9 cellular contexts compared by ENCODE assay signal in the genomic region with DNA sequence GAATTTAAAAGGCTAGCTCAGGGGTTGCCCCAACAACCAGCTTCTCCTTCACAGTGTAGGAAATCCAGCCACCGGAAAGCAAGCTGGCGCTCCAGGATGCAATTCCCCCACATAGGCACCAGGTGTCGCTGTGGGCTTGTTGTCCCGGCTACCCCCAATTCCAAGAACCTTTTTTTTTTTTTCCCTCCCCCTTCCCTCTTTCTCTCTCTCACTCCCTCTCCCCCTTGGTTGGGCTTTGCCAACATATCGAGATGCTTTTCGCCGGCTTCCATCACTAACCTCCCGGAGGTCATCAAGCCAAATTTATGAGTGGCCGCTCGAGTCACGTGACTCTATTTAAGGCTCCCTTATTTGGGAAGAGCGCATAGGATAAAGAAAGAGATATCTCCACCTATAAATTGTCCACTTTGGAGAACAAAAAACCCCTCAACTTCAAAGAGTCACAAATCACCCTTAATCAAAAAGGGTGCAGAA. TPM values are rescaled to one million over a fixed set of nuclear protein-coding genes. Genes with fewer than 3 reads are reported as not detected.
DNase-seq lines count a peak whose midpoint lies in the region; ATAC-seq, FAIRE-seq and TF ChIP-seq lines count a peak whose summit lies in the region.
"Had no signal": no experiment of that assay in that cellular context is flagged by ENCODE, and none has a peak within 500 bp of the region (broad histone marks: within the 10 kb centered on the region; RNA-seq: fewer than 3 reads in every experiment).

TSS of gene HOXC5 (plus strand) at position 424 of the 474 bp plus-strand sequence. CDS start 73 bp downstream, outside the sequence.

- CTCF ChIA-PET in GM10248 (lab: Yijun Ruan, JAX): interaction anchor here (0.6 to 10.1 kb wide), 45 partner anchors 9 to 346 kb away, joined by 3 to 214 read pairs (median 5); partner anchors contain the start of genes HOXC10, HOXC4, HOXC8 and SMUG1
- CTCF ChIA-PET in K562 (lab: Yijun Ruan, JAX; ENCODE audit: low intra/inter-chr PET ratio): interaction anchor here (0.5 to 2.6 kb wide), 14 partner anchors 27 to 477 kb away, joined by 3 to 36 read pairs (median 5); no protein-coding TSS in a partner anchor

- no peaks in the 10 kb centered on the region for H3K79me2 ChIP-seq in K562 (ENCODE audit: control insufficient read depth, insufficient read depth, low read length)

- H3K9me1 ChIP-seq in K562 (ENCODE audit: control insufficient read depth, insufficient read depth, low read length): no peaks in the 10 kb centered on the region

- H3K27ac ChIP-seq in K562 (ENCODE audit: extremely low read depth, low read depth, low read length): no peak within 1 kb of the TSS

- no TSS peak for BruUV-seq in K562 (replicated peaks; lab: Mats Ljungman, UMichigan)

- 25% methylated on average over 12 of the region's 12 CpGs for whole genome bisulfite sequencing in K562 (ENCODE audit: insufficient coverage, low coverage, missing lambda C conversion rate)

- H3K9ac ChIP-seq in K562 (ENCODE audit: insufficient read depth in 1 of 2, low read depth in 2 of 2, low read length in 2 of 2): no peak within 1 kb of the TSS

- H3K36me3 ChIP-seq in K562 (ENCODE audit: control insufficient read depth, insufficient read depth, low read length): peaks cover 2% of the 10 kb centered on the region; the same call in 1 of the 3 replicates

- peak; percentile 97 for FAIRE-seq in K562 (lab: Jason Lieb, UNC)

- H3K27ac Mint-ChIP-seq in T-helper 17 cell: peak within 1 kb of the TSS; percentile 63

- peak; percentile 80 to 89 for TF ChIP-seq RAD21 in K562 (CRISPR knock-in tag; conservative IDR thresholded peaks at IDR 0.05 in 1 of 2, IDR thresholded peaks at IDR 0.05 in 1 of 2)

- no peak within 1 kb of the TSS for H3K4me2 ChIP-seq in K562 (ENCODE audit: insufficient read depth, low read length)

- H3K27me3 ChIP-seq in K562 (ENCODE audit: control insufficient read depth in 2 of 2, insufficient read depth in 2 of 2, low read length in 2 of 2): no peaks in the 10 kb centered on the region

- TF ChIP-seq POLR2A in K562 (conservative IDR thresholded peaks at IDR 0.05): no peak

- ATAC-seq in T-helper 17 cell (peak; percentile 45), K562 (peak; percentile 70), GM21381 (IDR thresholded peaks at IDR 0.05; ENCODE audit: unreplicated experiment) (no peak), HG02571 (IDR thresholded peaks at IDR 0.05; ENCODE audit: unreplicated experiment) (no peak)

- H3K27me3 Mint-ChIP-seq in T-helper 17 cell: peaks cover 90% of the 10 kb centered on the region

- peaks cover 0 to 28% of the 10 kb centered on the region in 2 experiments; a peak in 2 of 5 replicates for H3K4me1 ChIP-seq in K562 (replicated peaks in 1 of 2; ENCODE audit: control insufficient read depth in 2 of 2, insufficient read depth in 2 of 2, low read length in 2 of 2)

- peaks cover 15% of the 10 kb centered on the region for H3K4me1 Mint-ChIP-seq in T-helper 17 cell

- peak within 1 kb of the TSS; percentile 79 for H3K4me3 Mint-ChIP-seq in T-helper 17 cell

- DNase-seq in GM10248 (ENCODE audit: extremely low spot score): peak; percentile 86
- peak; percentile 85 for DNase-seq in NCI-H1092 (lab: John Stamatoyannopoulos, UW)
- DNase-seq in T-helper 17 cell: peak in 1 of 3 donors; percentile 40
- DNase-seq in K562 (ENCODE audit: extremely low read depth in 1 of 4, low spot score in 3 of 4): peak; percentile 82 to 86 (median 84)
- DNase-seq in iris pigment epithelial cell (ENCODE audit: low read depth): peak; percentile 64
- peak in 3 of 4 experiments; percentile 34 to 52 (median 36) for DNase-seq in stimulated activated CD4-positive, alpha-beta T cell treated with anti-CD3 and anti-CD28 coated beads, Interleukin-1b, Interleukin-23, amount 100 ng/mL, for 24 hours (ENCODE audit: low read depth in 4 of 4, low spot score in 1 of 4)

- peak; percentile 93 for TF ChIP-seq CTCF in GM10248 (IDR thresholded peaks at IDR 0.05; ENCODE audit: control extremely low read depth, extremely low read depth, low read depth, missing control alignments)
- peak; percentile 95 to 96 (median 95) for TF ChIP-seq CTCF in K562 (IDR thresholded peaks at IDR 0.05 in 2 of 3, conservative IDR thresholded peaks at IDR 0.05 in 1 of 3; ENCODE audit: insufficient read depth in 2 of 3, low read depth in 1 of 3, low read length in 3 of 3)

- in situ Hi-C loops in K562 (cut with MboI): no loop called here

- peaks cover 12% of the 10 kb centered on the region for H3K9me3 ChIP-seq in T-helper 17 cell (ENCODE audit: control insufficient read depth, low read length, poor library complexity, severe bottlenecking)
- no peaks in the 10 kb centered on the region for H3K9me3 ChIP-seq in K562 (replicated peaks; ENCODE audit: control insufficient read depth, insufficient read depth, low read depth, low read length)

- no peak within 1 kb of the TSS for H3K4me3 ChIP-seq in K562

- peaks cover 5% of the 10 kb centered on the region for H3K36me3 Mint-ChIP-seq in T-helper 17 cell (ENCODE audit: low read depth)

- TF ChIP-seq EP300 in K562 (IDR thresholded peaks at IDR 0.05; ENCODE audit: low read length): 0 out of 2 replicates have a peak, but pooled peaks have one; percentile 17

- intact Hi-C loops in K562 (cut with micrococcal nuclease): loop anchor here (1.0 to 2.0 kb wide), 3 partner anchors 26 to 159 kb away; no protein-coding TSS in a partner anchor

- H4K20me1 ChIP-seq in K562 (replicated peaks; ENCODE audit: control insufficient read depth, insufficient read depth, low read length): no peaks in the 10 kb centered on the region

- POLR2A ChIA-PET in GM10248 (lab: Yijun Ruan, JAX) (no interaction called here), K562 (lab: Yijun Ruan, JAX) (interaction anchor here (0.7 to 0.8 kb wide), 2 partner anchors 15 to 132 kb away, joined by 4 to 6 read pairs; no protein-coding TSS in a partner anchor)

- H2AFZ ChIP-seq in K562 (ENCODE audit: low read depth, low read length): no peak within 1 kb of the TSS

TF ChIP-seq in K562, 482 proteins besides CTCF, POLR2A, EP300 and RAD21 (continues in another document):
- peak in 1 of 2 experiments; percentile 87; a peak in 2 of 4 replicates for TF ChIP-seq KDM1A (IDR thresholded peaks at IDR 0.05)
- TF ChIP-seq ZEB2 (IDR thresholded peaks at IDR 0.05): peak; percentile 48; the same call in 1 of the 2 replicates
- peak; percentile 48; the same call in 1 of the 2 replicates for TF ChIP-seq NCOA1 (IDR thresholded peaks at IDR 0.05; ENCODE audit: low read depth)
- TF ChIP-seq, protein P1, sequence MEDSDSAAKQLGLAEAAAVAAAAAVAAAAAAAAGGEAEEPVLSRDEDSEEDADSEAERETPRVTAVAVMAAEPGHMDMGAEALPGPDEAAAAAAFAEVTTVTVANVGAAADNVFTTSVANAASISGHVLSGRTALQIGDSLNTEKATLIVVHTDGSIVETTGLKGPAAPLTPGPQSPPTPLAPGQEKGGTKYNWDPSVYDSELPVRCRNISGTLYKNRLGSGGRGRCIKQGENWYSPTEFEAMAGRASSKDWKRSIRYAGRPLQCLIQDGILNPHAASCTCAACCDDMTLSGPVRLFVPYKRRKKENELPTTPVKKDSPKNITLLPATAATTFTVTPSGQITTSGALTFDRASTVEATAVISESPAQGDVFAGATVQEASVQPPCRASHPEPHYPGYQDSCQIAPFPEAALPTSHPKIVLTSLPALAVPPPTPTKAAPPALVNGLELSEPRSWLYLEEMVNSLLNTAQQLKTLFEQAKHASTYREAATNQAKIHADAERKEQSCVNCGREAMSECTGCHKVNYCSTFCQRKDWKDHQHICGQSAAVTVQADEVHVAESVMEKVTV (CRISPR knock-in tag; IDR thresholded peaks at IDR 0.05): peak; percentile 67
- no peak for TF ChIP-seq PBX2 (CRISPR knock-in tag; IDR thresholded peaks at IDR 0.05; ENCODE audit: low read depth)
- TF ChIP-seq PBX2 (tag; conservative IDR thresholded peaks at IDR 0.05; ENCODE audit: low read depth): peak; percentile 26; the same call in 1 of the 2 replicates
- TF ChIP-seq TFAM (CRISPR knock-in tag; conservative IDR thresholded peaks at IDR 0.05): no peak

RNA-seq across cellular contexts. Expression of gene HOXC5, which starts in this region (rescaled TPM):
- total RNA-seq in T-helper 17 cell: not detected
- 1.7 and 1.9 TPM in 2 replicates for total RNA-seq in K562 (2011; cell fraction: chromatin; rRNA removed; ENCODE audit: low replicate concordance)
- total RNA-seq in K562 (2011; cell fraction: nucleolus; rRNA removed): 0.83 and 0.92 TPM in 2 replicates
- total RNA-seq in K562 (2011; cell fraction: nucleoplasm; rRNA removed): 0.44 and 1.3 TPM in 2 replicates
- total RNA-seq in K562 (2014; rRNA removed): 0.18 and 0.53 TPM in 2 replicates
- not detected in 2 replicates for total RNA-seq in K562 (2014; rRNA removed; fragmentation: Illumina TruSeq; extraction: Trizol)
- total RNA-seq in K562 (2015; rRNA removed; fragmentation: Illumina TruSeq; extraction: Trizol): 0.14 TPM in 1 of 2 replicates, not detected in the other
- total RNA-seq in K562 (2021): 0.31 and 0.40 TPM in 2 replicates
- polyA plus RNA-seq in K562 (2011; rRNA removed): not detected in 2 replicates
- polyA plus RNA-seq in K562 (2011; cell fraction: cytosol; rRNA removed): not detected in 2 replicates
- 0.07 and 0.46 TPM in 2 replicates for polyA plus RNA-seq in K562 (2011; cell fraction: nucleus; rRNA removed)
- 0.11 TPM in 1 of 2 replicates, not detected in the other for polyA plus RNA-seq in K562 (2012)
- polyA plus RNA-seq in K562 (2014; fragmentation: Illumina TruSeq; extraction: Trizol): 0.10 TPM in 1 of 2 replicates, not detected in the other
- not detected for polyA plus RNA-seq in K562 (2014; fragmentation: Nextera tagmentation; extraction: Ambion mirVana)
- 0.44 TPM in 1 of 2 replicates, not detected in the other for polyA plus RNA-seq in K562 (2014; rRNA removed)
- not detected in 2 replicates for polyA minus RNA-seq in K562 (2011; rRNA and poly(A)+ RNA removed)
- polyA minus RNA-seq in K562 (2011; cell fraction: cytosol; rRNA and poly(A)+ RNA removed): not detected in 2 replicates
- polyA minus RNA-seq in K562 (2011; cell fraction: nucleus; rRNA and poly(A)+ RNA removed): 0.22 and 0.40 TPM in 2 replicates
- total RNA-seq: mononuclear cell had no signal

Comparison
In these comparisons a context has a peak if more than half of its experiments do, and no peak if none do; other contexts are left out.
1. Peak in ATAC-seq in T-helper 17 cell; RNA of the gene not detected or under 1 TPM.